ENCODE assay signal across 22 cellular contexts in genomic region chr3:14783480-14784086, GRCh38. TPM values are rescaled to one million over a fixed set of nuclear protein-coding genes. Genes with fewer than 3 reads are reported as not detected.
"Had no signal": no experiment of that assay in that cellular context is flagged by ENCODE, and none has a peak within 500 bp of the region (broad histone marks: within the 10 kb centered on the region; RNA-seq: fewer than 3 reads in every experiment).

No MANE protein-coding gene starts in this region.

- FAIRE-seq: endometrium, urothelium cell line had no signal

- H3K27ac ChIP-seq: dorsolateral prefrontal cortex, gastrocnemius medialis, parathyroid adenoma, psoas muscle, skin epidermis, suprapubic skin, thyroid gland had no signal

- H3K36me3 ChIP-seq: gastrocnemius medialis, suprapubic skin, thyroid gland had no signal

- H3K4me1 ChIP-seq: gastrocnemius medialis, parathyroid adenoma, psoas muscle, suprapubic skin, thyroid gland had no signal

- H3K27me3 ChIP-seq: thyroid gland had no signal

- DNase-seq: cortex of kidney; effector CD8-positive, alpha-beta T cell; gastrocnemius medialis; immature natural killer cell; left colon; left ventricle myocardium superior; mesenchymal stem cell; naive B cell; stimulated activated CD4-positive, alpha-beta T cell treated with anti-CD3 and anti-CD28 coated beads, Interleukin-12 subunit alpha, Interleukin-12 subunit beta, amount 100 ng/mL, for 4 hours; stimulated activated CD4-positive, alpha-beta T cell treated with anti-CD3 and anti-CD28 coated beads, Interleukin-2, amount 100 ng/mL, for 48 hours; stimulated activated naive CD8-positive, alpha-beta T cell treated with anti-CD3 and anti-CD28 coated beads, Interleukin-15, Interleukin-2, amounts not matched to agents 100 U/mL and 50 U/mL, for 24 hours; thyroid gland had no signal

- H3K9me3 ChIP-seq: thyroid gland had no signal

- ATAC-seq: esophagus mucosa; gastrocnemius medialis; left colon; left ventricle myocardium superior; psoas muscle; sciatic nerve; stimulated activated naive CD8-positive, alpha-beta T cell treated with anti-CD3 and anti-CD28 coated beads, Interleukin-15, Interleukin-2, amounts not matched to agents 100 U/mL and 50 U/mL, for 24 hours had no signal

- H3K9ac ChIP-seq: parathyroid adenoma had no signal

- H3K79me2 ChIP-seq: parathyroid adenoma had no signal

- H3K4me3 ChIP-seq: dorsolateral prefrontal cortex, gastrocnemius medialis, lung, psoas muscle, skin epidermis, suprapubic skin, thyroid gland had no signal

- H2AFZ ChIP-seq: parathyroid adenoma had no signal

RNA-seq across cellular contexts. Expression of gene FGD5, which starts 35.2 kb away (rescaled TPM):
- polyA plus RNA-seq: immature natural killer cell had no signal
